In genomic region chr6:32973934-32974333, GRCh38 we compare ENCODE assay signal across 6 cellular contexts.
A peak's percentile ranks its signal among the peaks of the same experiment; 100 is the strongest.
DNase-seq lines count a peak whose midpoint lies in the region; ATAC-seq and TF ChIP-seq lines count a peak whose summit lies in the region.

No MANE protein-coding gene starts in this region.

- H3K9ac ChIP-seq in subcutaneous abdominal adipose tissue (ENCODE audit: low read length in 5 of 5) = peak overlapping the region; percentile 85 to 93 (median 87)

- ATAC-seq in HG03342 (IDR thresholded peaks at IDR 0.05; ENCODE audit: unreplicated experiment) = no peak

- H3K9me3 ChIP-seq in subcutaneous abdominal adipose tissue (ENCODE audit: control insufficient read depth in 5 of 5, low read length in 5 of 5) = no peaks in the 10 kb centered on the region

- peak; percentile 48 for DNase-seq in GM13977 (ENCODE audit: low spot score)
- DNase-seq in RPMI8226 = peak; percentile 64
- DNase-seq in fibroblast of mammary gland (ENCODE audit: low read depth) = peak; percentile 62
- DNase-seq in midbrain (lab: John Stamatoyannopoulos, UW) = no peak

- peaks cover 0 to 2% (median 0%) of the 10 kb centered on the region in 5 donors for H3K27me3 ChIP-seq in subcutaneous abdominal adipose tissue (ENCODE audit: control insufficient read depth in 5 of 5, insufficient read depth in 4 of 5, low read length in 5 of 5)

- H3K4me3 ChIP-seq in fibroblast of mammary gland (ENCODE audit: control insufficient read depth, low read depth, low read length) (peak overlapping the region; percentile 68), subcutaneous abdominal adipose tissue (ENCODE audit: low read depth in 1 of 5, low read length in 5 of 5) (peak overlapping the region; percentile 95 to 99 (median 97))

- peaks cover 18 to 60% (median 52%) of the 10 kb centered on the region in 5 donors for H3K36me3 ChIP-seq in subcutaneous abdominal adipose tissue (ENCODE audit: control insufficient read depth in 5 of 5, insufficient read depth in 5 of 5, low read length in 5 of 5)

- peaks cover 19 to 69% (median 58%) of the 10 kb centered on the region in 5 donors for H3K4me1 ChIP-seq in subcutaneous abdominal adipose tissue (ENCODE audit: control insufficient read depth in 5 of 5, insufficient read depth in 5 of 5, low read length in 5 of 5)

- in situ Hi-C loops in GM13977 (cut with MboI; ENCODE audit: low pct_unique_long_range_greater_than_20kb, low sequenced_read_pairs, unreplicated experiment) = loop anchor here (10.0 kb wide), 1 partner anchor 89 kb away; no protein-coding TSS in a partner anchor

- H3K27ac ChIP-seq in subcutaneous abdominal adipose tissue (ENCODE audit: low read depth, low read length) = peak overlapping the region; percentile 100

- TF ChIP-seq CTCF in GM13977 (IDR thresholded peaks at IDR 0.05; ENCODE audit: extremely low read depth, insufficient read depth, missing control alignments) (no peak), fibroblast of mammary gland (conservative IDR thresholded peaks at IDR 0.05; ENCODE audit: control insufficient read depth, insufficient read depth, low read depth, low read length) (no peak)
